ENCODE assay signal across 28 cellular contexts in genomic region chr5:136590581-136590980, GRCh38.
DNase-seq lines count a peak whose midpoint lies in the region; ATAC-seq, FAIRE-seq and TF ChIP-seq lines count a peak whose summit lies in the region.
"Had no signal": no experiment of that assay in that cellular context is flagged by ENCODE, and none has a peak within 500 bp of the region (broad histone marks: within the 10 kb centered on the region; RNA-seq: fewer than 3 reads in every experiment).

No MANE protein-coding gene starts in this region.

- POLR2A ChIA-PET in PC-3 (lab: Charles Lee; ENCODE audit: unreplicated experiment), result no interaction called here

- H3K4me3 ChIP-seq in epithelial cell of esophagus (ENCODE audit: low read length), result no peak overlapping the region
- no peak overlapping the region for H3K4me3 ChIP-seq in PC-3 (ENCODE audit: low read length)
- H3K4me3 ChIP-seq in H7 (ENCODE audit: insufficient read depth, low read depth, low read length), result no peak overlapping the region
- H3K4me3 ChIP-seq: BLaER1, GM12878 had no signal

- H3K36me3 ChIP-seq in PC-3 (ENCODE audit: low read depth, low read length), result no peaks in the 10 kb centered on the region
- H3K36me3 ChIP-seq in H7 (replicated peaks; ENCODE audit: control insufficient read depth, insufficient read depth, low read length), result no peaks in the 10 kb centered on the region
- H3K36me3 ChIP-seq: BE2C, BLaER1 had no signal

- FAIRE-seq in GM12892 (lab: Jason Lieb, UNC), result peak; percentile 24
- FAIRE-seq: A204.1, GM19239 had no signal

- peaks cover 4% of the 10 kb centered on the region for H3K9me3 Mint-ChIP-seq in activated T-cell treated with anti-CD3 and anti-CD28 coated beads, Interleukin-2, amount 50 U/mL, for 4 hours

- H3K27ac ChIP-seq in foreskin keratinocyte (no peak overlapping the region), PC-3 (ENCODE audit: low read length) (no peak overlapping the region)
- H3K27ac ChIP-seq: BLaER1 had no signal

- H4K20me1 ChIP-seq in PC-3 (ENCODE audit: low read length), result no peaks in the 10 kb centered on the region
- H4K20me1 ChIP-seq: BLaER1 had no signal

- H3K4me1 Mint-ChIP-seq in activated T-cell treated with anti-CD3 and anti-CD28 coated beads, Interleukin-2, amount 50 U/mL, for 4 hours (ENCODE audit: low read depth), result no peaks in the 10 kb centered on the region
- H3K4me1 Mint-ChIP-seq: CD14-positive monocyte; CD4-positive, alpha-beta memory T cell; CD4-positive, CD25-positive, alpha-beta regulatory T cell; CD8-positive, alpha-beta memory T cell had no signal

- H2AFZ ChIP-seq in PC-3 (ENCODE audit: low read length), result no peak overlapping the region

- no peaks in the 10 kb centered on the region for H3K9me3 ChIP-seq in PC-3 (ENCODE audit: low read length)
- H3K9me3 ChIP-seq: BE2C, BLaER1 had no signal

- no peaks in the 10 kb centered on the region for H3K9me2 ChIP-seq in PC-3 (replicated peaks; ENCODE audit: low read length)

- ATAC-seq in foreskin keratinocyte (peak; percentile 46), PC-3 (no peak)
- ATAC-seq in activated T-cell treated with anti-CD3 and anti-CD28 coated beads, Interleukin-2, amount 50 U/mL, for 4 hours, result no peak
- ATAC-seq: GM12878 had no signal

- H3K4me1 ChIP-seq in foreskin keratinocyte (peaks cover 6% of the 10 kb centered on the region), PC-3 (ENCODE audit: insufficient read depth, low read length) (no peaks in the 10 kb centered on the region)
- H3K4me1 ChIP-seq: BE2C, BLaER1 had no signal

- BruUV-seq in PC-3 (replicated peaks; lab: Mats Ljungman, UMichigan), result no TSS peak

- no peak overlapping the region for H3K9ac ChIP-seq in PC-3 (ENCODE audit: low read length)
- H3K9ac ChIP-seq: BLaER1 had no signal

- H3K27me3 ChIP-seq in foreskin keratinocyte (no peaks in the 10 kb centered on the region), PC-3 (ENCODE audit: low read length) (peaks cover 8% of the 10 kb centered on the region; the same call in 1 of the 2 replicates), H7 (ENCODE audit: control insufficient read depth, insufficient read depth, low read length) (no peaks in the 10 kb centered on the region)
- H3K27me3 ChIP-seq: BE2C, BLaER1 had no signal

- H3K4me3 Mint-ChIP-seq in activated T-cell treated with anti-CD3 and anti-CD28 coated beads, Interleukin-2, amount 50 U/mL, for 4 hours, result no peak overlapping the region
- H3K4me3 Mint-ChIP-seq: CD14-positive monocyte; CD4-positive, alpha-beta memory T cell; CD4-positive, CD25-positive, alpha-beta regulatory T cell; CD8-positive, alpha-beta memory T cell had no signal

- no peaks in the 10 kb centered on the region for H3K79me2 ChIP-seq in PC-3 (ENCODE audit: low read length)

- no peaks in the 10 kb centered on the region for H3F3A ChIP-seq in PC-3 (ENCODE audit: low read length, unreplicated experiment)

- no peak for DNase-seq in GM12892 (ENCODE audit: insufficient read length)
- peak; percentile 2 for DNase-seq in LHCN-M2 (ENCODE audit: low read depth)
- peak; percentile 24 for DNase-seq in epithelial cell of esophagus (ENCODE audit: low read depth)
- peak; percentile 50 to 70 for DNase-seq in foreskin keratinocyte
- DNase-seq in activated T-cell treated with anti-CD3 and anti-CD28 coated beads, Interleukin-2, amount 50 U/mL, for 4 hours, result no peak
- no peak for DNase-seq in stimulated activated CD4-positive, alpha-beta T cell treated with anti-CD3 and anti-CD28 coated beads, Interleukin-12 subunit alpha, Interleukin-12 subunit beta, amount 100 ng/mL, for 4 hours
- no peak for DNase-seq in PC-3
- DNase-seq in H7, result no peak
- DNase-seq: 8988T; ACHN; BE2C; C1 segment of cervical spinal cord; CD4-positive, alpha-beta memory T cell; CD4-positive, CD25-positive, alpha-beta regulatory T cell; CD8-positive, alpha-beta memory T cell; COR-L47; DMS 273 treated with DMSO at 0.1 percent for 48 hours; DMS153; DMS53; DMS79; DND-41; EL; GDM1 had no signal

- intact Hi-C loops in PC-3 (cut with micrococcal nuclease), result no loop called here

- TF ChIP-seq POLR2A in GM12892 (IDR thresholded peaks at IDR 0.05; ENCODE audit: low read depth, low read length), result no peak

- no peaks in the 10 kb centered on the region for H3K36me3 Mint-ChIP-seq in activated T-cell treated with anti-CD3 and anti-CD28 coated beads, Interleukin-2, amount 50 U/mL, for 4 hours (ENCODE audit: insufficient read depth)
- H3K36me3 Mint-ChIP-seq: CD14-positive monocyte; CD4-positive, alpha-beta memory T cell; CD4-positive, CD25-positive, alpha-beta regulatory T cell; CD8-positive, alpha-beta memory T cell had no signal

- CTCF ChIA-PET in PC-3 (lab: Charles Lee), result no interaction called here

- TF ChIP-seq CTCF in epithelial cell of esophagus (IDR thresholded peaks at IDR 0.05; ENCODE audit: insufficient read depth, low read depth, low read length, missing control alignments), result no peak
- TF ChIP-seq CTCF in foreskin keratinocyte (conservative IDR thresholded peaks at IDR 0.05), result no peak
- no peak for TF ChIP-seq CTCF in PC-3 (conservative IDR thresholded peaks at IDR 0.05; ENCODE audit: low read depth, low read length)

- no peak overlapping the region for H3K4me2 ChIP-seq in PC-3 (ENCODE audit: low read length)
- H3K4me2 ChIP-seq: BLaER1 had no signal

- H3K27me3 Mint-ChIP-seq in activated T-cell treated with anti-CD3 and anti-CD28 coated beads, Interleukin-2, amount 50 U/mL, for 4 hours (ENCODE audit: low read depth), result no peaks in the 10 kb centered on the region
- H3K27me3 Mint-ChIP-seq: CD4-positive, alpha-beta memory T cell; CD8-positive, alpha-beta memory T cell had no signal

Comparison
In these comparisons a context has a peak if more than half of its experiments do, and no peak if none do; other contexts are left out.
1. DNase-seq: peak in LHCN-M2 (single experiment), epithelial cell of esophagus (single experiment) and foreskin keratinocyte (2 of 2); none in GM12892 (single experiment), activated T-cell treated with anti-CD3 and anti-CD28 coated beads, Interleukin-2, amount 50 U/mL, for 4 hours (single experiment), stimulated activated CD4-positive, alpha-beta T cell treated with anti-CD3 and anti-CD28 coated beads, Interleukin-12 subunit alpha, Interleukin-12 subunit beta, amount 100 ng/mL, for 4 hours (single experiment), PC-3 (single experiment) and H7 (single experiment).